ENCODE assay signal across 8 cellular contexts in genomic region chr19:46713781-46714522, GRCh38. TPM values are rescaled to one million over a fixed set of nuclear protein-coding genes. Genes with fewer than 3 reads are reported as not detected.
DNase-seq lines count a peak whose midpoint lies in the region; ATAC-seq and TF ChIP-seq lines count a peak whose summit lies in the region.

No MANE protein-coding gene starts in this region.

- peaks cover 24% of the 10 kb centered on the region for H3K36me3 Mint-ChIP-seq in activated naive CD8-positive, alpha-beta T cell treated with anti-CD3 and anti-CD28 coated beads, Interleukin-2, amount 10 ng/mL, durations not matched to agents 7 days and 5 days

- DNase-seq in DMS153 (lab: John Stamatoyannopoulos, UW) = peak; percentile 77
- DNase-seq in activated naive CD8-positive, alpha-beta T cell treated with anti-CD3 and anti-CD28 coated beads, Interleukin-2, amount 10 ng/mL, durations not matched to agents 7 days and 5 days = peak; percentile 82
- peak; percentile 93 to 96 (median 94) for DNase-seq in heart left ventricle
- peak; percentile 96 for DNase-seq in posterior vena cava (ENCODE audit: low spot score)
- no peak for DNase-seq in SKM-1 treated with dmso at 0.1 percent for 144 hours (lab: John Stamatoyannopoulos, UW; ENCODE audit: unreplicated experiment)

- POLR2A ChIA-PET in activated naive CD8-positive, alpha-beta T cell treated with anti-CD3 and anti-CD28 coated beads, Interleukin-2, amount 10 ng/mL, durations not matched to agents 7 days and 5 days (lab: Charles Lee) = interaction anchor here (0.6 to 4.5 kb wide), 19 partner anchors 10 to 997 kb away, joined by 3 to 36 read pairs (median 5); partner anchors contain the start of genes CALM3, DACT3, FKRP and SLC1A5

- H3K4me1 ChIP-seq in heart left ventricle (peaks cover 0 to 53% (median 27%) of the 10 kb centered on the region in 12 donors), urinary bladder (ENCODE audit: insufficient read depth) (no peaks in the 10 kb centered on the region)

- TF ChIP-seq CTCF in heart left ventricle (IDR thresholded peaks at IDR 0.05) = no peak

- no peaks in the 10 kb centered on the region for H3K9me3 Mint-ChIP-seq in activated naive CD8-positive, alpha-beta T cell treated with anti-CD3 and anti-CD28 coated beads, Interleukin-2, amount 10 ng/mL, durations not matched to agents 7 days and 5 days

- no peak for TF ChIP-seq RAD21 in Ishikawa (IDR thresholded peaks at IDR 0.05; ENCODE audit: low read depth)

- peak overlapping the region; percentile 97 for H3K27ac Mint-ChIP-seq in activated naive CD8-positive, alpha-beta T cell treated with anti-CD3 and anti-CD28 coated beads, Interleukin-2, amount 10 ng/mL, durations not matched to agents 7 days and 5 days

- H3K27me3 Mint-ChIP-seq in activated naive CD8-positive, alpha-beta T cell treated with anti-CD3 and anti-CD28 coated beads, Interleukin-2, amount 10 ng/mL, durations not matched to agents 7 days and 5 days = no peaks in the 10 kb centered on the region

- ATAC-seq in SK-N-SH treated with all-trans-retinoic acid at 6 μM for 48 hours (peak; percentile 61), heart left ventricle (peak; percentile 63 to 79 (median 72))
- ATAC-seq in activated naive CD8-positive, alpha-beta T cell treated with anti-CD3 and anti-CD28 coated beads, Interleukin-2, amount 10 ng/mL, durations not matched to agents 7 days and 5 days (ENCODE audit: low read depth) = peak; percentile 50

- TF ChIP-seq POLR2A in heart left ventricle (IDR thresholded peaks at IDR 0.05) = no peak

- peak overlapping the region; percentile 66 to 96 (median 90) for H3K27ac ChIP-seq in heart left ventricle
- peak overlapping the region; percentile 80 for H3K27ac ChIP-seq in urinary bladder (ENCODE audit: low read depth)

- WGBS in heart left ventricle, 4 donors = 0 to 1% (median 1%) methylated on average over 24 to 43 of the region's 43 CpGs
- WGBS in urinary bladder = under 1% methylated on average over 43 of the region's 43 CpGs

- H3K9me3 ChIP-seq in heart left ventricle = no peaks in the 10 kb centered on the region

- peak overlapping the region; percentile 97 for H3K4me3 Mint-ChIP-seq in activated naive CD8-positive, alpha-beta T cell treated with anti-CD3 and anti-CD28 coated beads, Interleukin-2, amount 10 ng/mL, durations not matched to agents 7 days and 5 days

- no peaks in the 10 kb centered on the region for H3K27me3 ChIP-seq in heart left ventricle

- peaks cover 33% of the 10 kb centered on the region for H3K4me1 Mint-ChIP-seq in activated naive CD8-positive, alpha-beta T cell treated with anti-CD3 and anti-CD28 coated beads, Interleukin-2, amount 10 ng/mL, durations not matched to agents 7 days and 5 days

- intact Hi-C loops in heart left ventricle (cut with DNase I) (loop anchor here in 2 of 10 donors (1.0 to 5.0 kb wide), 3 partner anchors 14 to 33 kb away; partner anchors contain the start of genes FKRP (in 1 of the 2) and STRN4 (in 1 of the 2)), posterior vena cava (cut with DNase I) (no loop called here)

- H3K36me3 ChIP-seq in heart left ventricle (peaks cover 0 to 38% (median 23%) of the 10 kb centered on the region in 9 donors), urinary bladder (ENCODE audit: insufficient read depth) (no peaks in the 10 kb centered on the region)

- TF ChIP-seq EP300 in Ishikawa (IDR thresholded peaks at IDR 0.05; ENCODE audit: borderline replicate concordance) = no peak

- H3K4me3 ChIP-seq in heart left ventricle (peak overlapping the region; percentile 32 to 89 (median 77)), urinary bladder (ENCODE audit: low read depth, low read length) (peak overlapping the region; percentile 88)

TF ChIP-seq in Ishikawa, 13 proteins besides CTCF, POLR2A, EP300 and RAD21:
- TF ChIP-seq ZBTB7A (IDR thresholded peaks at IDR 0.05; ENCODE audit: low read depth) (peak; percentile 75), MAX (IDR thresholded peaks at IDR 0.05) (no peak), NFIC (IDR thresholded peaks at IDR 0.05) (peak; percentile 87), TCF12 (IDR thresholded peaks at IDR 0.05; ENCODE audit: low read depth) (no peak), TAF1 (IDR thresholded peaks at IDR 0.05; ENCODE audit: low read depth) (peak; percentile 19; the same call in 1 of the 2 replicates), USF1 (IDR thresholded peaks at IDR 0.05) (no peak)
TF ChIP-seq in Ishikawa: peak in this region for 3.

TF ChIP-seq in SK-N-SH treated with all-trans-retinoic acid at 6 μM for 48 hours, 23 proteins besides CTCF, POLR2A, EP300 and RAD21 (continues in another document):
- TF ChIP-seq TCF4 (CRISPR knock-in tag; IDR thresholded peaks at IDR 0.05; ENCODE audit: borderline replicate concordance) = no peak
- 0 out of 2 replicates have a peak, but pooled peaks have one; percentile 28 for TF ChIP-seq TSHZ2 (CRISPR knock-in tag; IDR thresholded peaks at IDR 0.05)
- TF ChIP-seq ISL1 (CRISPR knock-in tag; IDR thresholded peaks at IDR 0.05) = no peak
- TF ChIP-seq ZC3H10 (CRISPR knock-in tag; IDR thresholded peaks at IDR 0.05) = no peak
- TF ChIP-seq PATZ1 (CRISPR knock-in tag; IDR thresholded peaks at IDR 0.05; ENCODE audit: borderline replicate concordance) = no peak; the same call in 1 of the 2 replicates

RNA-seq across cellular contexts. Expression of gene PRKD2, which starts 3.0 kb away (rescaled TPM):
- 100 to 1,000 TPM; 166 to 173 TPM for total RNA-seq in activated naive CD8-positive, alpha-beta T cell treated with anti-CD3 and anti-CD28 coated beads, Interleukin-2, amount 10 ng/mL, durations not matched to agents 7 days and 5 days
- total RNA-seq in heart left ventricle = 10 to 100 TPM in 7 of 9 donors, 1 to 10 TPM in 2; 8.4 to 32.8 (median 13.2) TPM
- 10 to 100 TPM; 10.6 to 12.1 TPM for polyA plus RNA-seq in heart left ventricle
- total RNA-seq in posterior vena cava = 10 to 100 TPM; 25.5 to 25.6 TPM
- total RNA-seq in urinary bladder = 12.1 TPM
- 29.9 TPM for polyA plus RNA-seq in urinary bladder

RNA-seq across cellular contexts. Expression of gene FKRP, which starts 31.9 kb away (rescaled TPM):
- total RNA-seq in activated naive CD8-positive, alpha-beta T cell treated with anti-CD3 and anti-CD28 coated beads, Interleukin-2, amount 10 ng/mL, durations not matched to agents 7 days and 5 days = 10 to 100 TPM; 17.8 to 18.1 TPM
- total RNA-seq in heart left ventricle (10 to 100 TPM; 13.9 to 25.1 (median 19.8) TPM), posterior vena cava (10 to 100 TPM; 15.2 to 18.6 TPM), urinary bladder (10.6 TPM)
- polyA plus RNA-seq in heart left ventricle (10 to 100 TPM; 14.4 to 20.7 TPM), urinary bladder (19.3 TPM)

RNA-seq across cellular contexts. Expression of gene STRN4, which starts 32.3 kb away (rescaled TPM):
- total RNA-seq in activated naive CD8-positive, alpha-beta T cell treated with anti-CD3 and anti-CD28 coated beads, Interleukin-2, amount 10 ng/mL, durations not matched to agents 7 days and 5 days = 10 to 100 TPM; 79.2 to 87.5 TPM
- total RNA-seq in heart left ventricle = 10 to 100 TPM; 41.0 to 93.6 (median 53.7) TPM
- 10 to 100 TPM; 42.2 to 89.6 TPM for polyA plus RNA-seq in heart left ventricle
- total RNA-seq in posterior vena cava = 10 to 100 TPM; 58.6 to 71.8 TPM
- total RNA-seq in urinary bladder = 34.5 TPM
- 87.8 TPM for polyA plus RNA-seq in urinary bladder

RNA-seq across cellular contexts. Expression of gene DACT3, which starts 53.0 kb away (rescaled TPM):
- under 1 TPM; 0.42 to 0.48 TPM for total RNA-seq in activated naive CD8-positive, alpha-beta T cell treated with anti-CD3 and anti-CD28 coated beads, Interleukin-2, amount 10 ng/mL, durations not matched to agents 7 days and 5 days
- total RNA-seq in heart left ventricle (10 to 100 TPM in 7 of 9 donors, 1 to 10 TPM in 2; 8.8 to 23.4 (median 15.1) TPM), posterior vena cava (100 to 1,000 TPM in 1 of 2 donors, 10 to 100 TPM in 1; 72.0 to 122 TPM), urinary bladder (20.0 TPM)
- polyA plus RNA-seq in heart left ventricle (1 to 10 TPM; 2.4 to 9.1 TPM), urinary bladder (78.9 TPM)

Comparison
In these comparisons a context has a peak if more than half of its experiments do, and no peak if none do; other contexts are left out.
1. RNA of gene PRKD2, which starts 3.0 kb away (total RNA-seq): 166 to 173 TPM in activated naive CD8-positive, alpha-beta T cell treated with anti-CD3 and anti-CD28 coated beads, Interleukin-2, amount 10 ng/mL, durations not matched to agents 7 days and 5 days; 25.5 to 25.6 TPM in posterior vena cava, 8.4 to 32.8 TPM in heart left ventricle and 12.1 TPM in urinary bladder (single experiment); every median in the first group is over 4 times any median in the second.
2. Peak in every context shown above with its lines, with median percentiles within 50 percentile points of each other: ATAC-seq.